In the genomic region with DNA sequence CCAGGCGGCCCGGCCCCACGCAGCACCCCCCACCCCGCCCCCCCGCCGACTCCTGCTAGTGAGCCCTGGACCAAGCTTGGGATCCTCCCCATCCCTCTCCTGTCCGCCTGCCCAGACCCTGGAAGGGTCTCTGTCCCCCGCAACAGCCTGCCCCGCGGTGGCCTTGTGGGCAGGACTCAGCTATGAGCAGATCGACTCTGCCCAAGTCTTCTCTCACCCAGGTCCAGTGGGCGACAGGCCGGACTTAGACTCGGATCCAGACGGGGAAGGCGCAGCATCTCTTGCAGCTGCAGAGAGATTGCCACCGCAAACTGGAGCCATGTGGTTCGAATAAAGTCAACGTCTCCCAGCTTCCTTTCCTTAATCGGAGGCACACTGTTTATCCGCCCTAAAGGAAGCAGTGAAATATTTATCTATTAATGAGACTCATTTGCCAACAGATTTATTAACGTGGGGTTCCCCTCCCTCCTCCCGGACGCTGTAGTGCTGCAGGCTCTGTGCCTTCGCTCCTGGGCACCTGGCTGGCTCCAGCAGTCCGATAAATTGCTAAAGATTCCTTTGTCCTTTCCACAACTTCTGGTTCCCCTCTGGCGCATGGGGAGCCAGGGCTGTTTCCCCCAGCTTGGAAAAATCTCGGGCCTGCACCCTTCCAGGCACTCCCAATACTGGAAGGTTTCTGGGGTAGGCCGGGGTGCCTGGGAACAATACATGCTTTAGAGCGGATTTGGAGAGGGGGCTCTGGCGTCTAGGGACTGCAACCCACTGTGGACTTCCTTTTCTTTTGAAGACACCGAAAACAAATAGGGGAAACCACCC, we compare ENCODE assay signal across 6 cellular contexts. TPM values are rescaled to one million over a fixed set of nuclear protein-coding genes. Genes with fewer than 3 reads are reported as not detected.
A peak's percentile ranks its signal among the peaks of the same experiment; 100 is the strongest.
DNase-seq lines count a peak whose midpoint lies in the region; ATAC-seq and TF ChIP-seq lines count a peak whose summit lies in the region.

No MANE protein-coding gene starts in this region.

- peak; percentile 48 for DNase-seq in H7
- DNase-seq in activated naive CD4-positive, alpha-beta T cell treated with anti-CD3 and anti-CD28 coated beads, Interleukin-2, amount 10 ng/mL, durations not matched to agents 7 days and 5 days, result peak; percentile 17
- no peak for DNase-seq in neural progenitor cell (ENCODE audit: low spot score)
- no peak for DNase-seq in Ammon's horn (ENCODE audit: low spot score)

- peaks cover 6% of the 10 kb centered on the region for H3K36me3 Mint-ChIP-seq in activated naive CD4-positive, alpha-beta T cell treated with anti-CD3 and anti-CD28 coated beads, Interleukin-2, amount 10 ng/mL, durations not matched to agents 7 days and 5 days
- peaks cover 4% of the 10 kb centered on the region for H3K36me3 Mint-ChIP-seq in neural progenitor cell

- no peaks in the 10 kb centered on the region for H3K9me3 ChIP-seq in neural progenitor cell (ENCODE audit: low read depth)

- H3K4me1 Mint-ChIP-seq in activated naive CD4-positive, alpha-beta T cell treated with anti-CD3 and anti-CD28 coated beads, Interleukin-2, amount 10 ng/mL, durations not matched to agents 7 days and 5 days, result peaks cover 21% of the 10 kb centered on the region
- peaks cover 4% of the 10 kb centered on the region for H3K4me1 Mint-ChIP-seq in neural progenitor cell

- ATAC-seq in HG03565 (IDR thresholded peaks at IDR 0.05; ENCODE audit: unreplicated experiment) (no peak), GM18867 (IDR thresholded peaks at IDR 0.05; ENCODE audit: unreplicated experiment) (no peak)

- peak overlapping the region; percentile 48 for H3K4me3 Mint-ChIP-seq in activated naive CD4-positive, alpha-beta T cell treated with anti-CD3 and anti-CD28 coated beads, Interleukin-2, amount 10 ng/mL, durations not matched to agents 7 days and 5 days
- H3K4me3 Mint-ChIP-seq in neural progenitor cell, result peak overlapping the region; percentile 41

- CTCF ChIA-PET in activated naive CD4-positive, alpha-beta T cell treated with anti-CD3 and anti-CD28 coated beads, Interleukin-2, amount 10 ng/mL, durations not matched to agents 7 days and 5 days (lab: Charles Lee), result no interaction called here

- H3K79me2 ChIP-seq in neural progenitor cell (ENCODE audit: low read depth), result no peaks in the 10 kb centered on the region

- H4K20me1 ChIP-seq in neural progenitor cell (ENCODE audit: low read depth), result peaks cover 62% of the 10 kb centered on the region

- H3K9me3 Mint-ChIP-seq in activated naive CD4-positive, alpha-beta T cell treated with anti-CD3 and anti-CD28 coated beads, Interleukin-2, amount 10 ng/mL, durations not matched to agents 7 days and 5 days, result peaks cover 1% of the 10 kb centered on the region
- peaks cover 19% of the 10 kb centered on the region for H3K9me3 Mint-ChIP-seq in neural progenitor cell

- H3K4me2 ChIP-seq in neural progenitor cell, result no peak overlapping the region

- H3K4me1 ChIP-seq in neural progenitor cell, result no peaks in the 10 kb centered on the region

- H3K27ac ChIP-seq in neural progenitor cell, result no peak overlapping the region

- H3K27me3 ChIP-seq in H7 (ENCODE audit: control insufficient read depth, insufficient read depth, low read length) (peaks cover 100% of the 10 kb centered on the region), neural progenitor cell (peaks cover 100% of the 10 kb centered on the region)

- peaks cover 100% of the 10 kb centered on the region for H3K27me3 Mint-ChIP-seq in activated naive CD4-positive, alpha-beta T cell treated with anti-CD3 and anti-CD28 coated beads, Interleukin-2, amount 10 ng/mL, durations not matched to agents 7 days and 5 days
- peaks cover 91% of the 10 kb centered on the region for H3K27me3 Mint-ChIP-seq in neural progenitor cell (ENCODE audit: insufficient read depth, low read depth)

- H3F3A ChIP-seq in neural progenitor cell (ENCODE audit: low read depth), result no peaks in the 10 kb centered on the region

- no peak overlapping the region for H3K9ac ChIP-seq in neural progenitor cell

- peak overlapping the region; percentile 80 for H3K27ac Mint-ChIP-seq in activated naive CD4-positive, alpha-beta T cell treated with anti-CD3 and anti-CD28 coated beads, Interleukin-2, amount 10 ng/mL, durations not matched to agents 7 days and 5 days
- H3K27ac Mint-ChIP-seq in neural progenitor cell, result no peak overlapping the region

- H3K4me3 ChIP-seq in H7 (ENCODE audit: insufficient read depth, low read depth, low read length), result peak overlapping the region; percentile 28; the same call in 1 of the 2 replicates
- no peak overlapping the region for H3K4me3 ChIP-seq in neural progenitor cell

- H2AFZ ChIP-seq in neural progenitor cell (replicated peaks), result no peak overlapping the region

- no peak for TF ChIP-seq CTCF in neural progenitor cell (IDR thresholded peaks at IDR 0.05)

- H3K36me3 ChIP-seq in H7 (replicated peaks; ENCODE audit: control insufficient read depth, insufficient read depth, low read length) (no peaks in the 10 kb centered on the region), neural progenitor cell (no peaks in the 10 kb centered on the region)

RNA-seq across cellular contexts. Expression of gene HOXA7, which starts 0.6 kb away (rescaled TPM):
- total RNA-seq in H7 (2014; rRNA removed; shearing (Covaris generic)), result not detected in 2 replicates
- not detected in 2 replicates for total RNA-seq in neural progenitor cell (ENCODE audit: low replicate concordance)

RNA-seq across cellular contexts. Expression of gene HOXA3, which starts 4.7 kb away (rescaled TPM):
- not detected in 2 replicates for total RNA-seq in H7 (2014; rRNA removed; shearing (Covaris generic))
- total RNA-seq in neural progenitor cell (ENCODE audit: low replicate concordance), result not detected in 2 replicates

RNA-seq across cellular contexts. Expression of gene HOXA9, which starts 8.2 kb away (rescaled TPM):
- total RNA-seq in H7 (2014; rRNA removed; shearing (Covaris generic)), result not detected in 2 replicates
- not detected in 2 replicates for total RNA-seq in neural progenitor cell (ENCODE audit: low replicate concordance)

RNA-seq across cellular contexts. Expression of gene HOXA6, which starts 9.5 kb away (rescaled TPM):
- total RNA-seq in H7 (2014; rRNA removed; shearing (Covaris generic)), result not detected in 2 replicates
- not detected in 2 replicates for total RNA-seq in neural progenitor cell (ENCODE audit: low replicate concordance)

RNA-seq across cellular contexts. Expression of gene HOXA5, which starts 13.6 kb away (rescaled TPM):
- total RNA-seq in H7 (2014; rRNA removed; shearing (Covaris generic)), result not detected in 2 replicates
- not detected in 2 replicates for total RNA-seq in neural progenitor cell (ENCODE audit: low replicate concordance)

Comparison
In these comparisons a context has a peak if more than half of its experiments do, and no peak if none do; other contexts are left out.
1. DNase-seq: peak in H7 (single experiment) and activated naive CD4-positive, alpha-beta T cell treated with anti-CD3 and anti-CD28 coated beads, Interleukin-2, amount 10 ng/mL, durations not matched to agents 7 days and 5 days (single experiment); none in neural progenitor cell (single experiment) and Ammon's horn (single experiment).